ENCODE assay signal across 22 cellular contexts in genomic region chr1:207974146-207974545, GRCh38.
DNase-seq lines count a peak whose midpoint lies in the region; ATAC-seq, FAIRE-seq and TF ChIP-seq lines count a peak whose summit lies in the region.
"Had no signal": no experiment of that assay in that cellular context is flagged by ENCODE, and none has a peak within 500 bp of the region (broad histone marks: within the 10 kb centered on the region; RNA-seq: fewer than 3 reads in every experiment).

No MANE protein-coding gene starts in this region.

- no peak overlapping the region for H2AFZ ChIP-seq in GM12878 (ENCODE audit: control insufficient read depth, low read depth, low read length)
- H2AFZ ChIP-seq: GM23338 had no signal

- H3K4me1 Mint-ChIP-seq in naive thymus-derived CD4-positive, alpha-beta T cell: peaks cover 0 to 1% (median 0%) of the 10 kb centered on the region in 7 donors
- H3K4me1 Mint-ChIP-seq: CD4-positive, alpha-beta memory T cell; GM23338; T-helper 17 cell had no signal

- ATAC-seq in GM12878: peak; percentile 65
- peak; percentile 58 for ATAC-seq in naive thymus-derived CD4-positive, alpha-beta T cell
- ATAC-seq in GM21390 (IDR thresholded peaks at IDR 0.05; ENCODE audit: unreplicated experiment): no peak
- ATAC-seq: GM23338, Right ventricle myocardium inferior, T-helper 17 cell had no signal

- no peak overlapping the region for H3K9ac ChIP-seq in GM12878 (ENCODE audit: control insufficient read depth, insufficient read depth, low read length)

- no peak overlapping the region for H3K27ac ChIP-seq in GM12878 (ENCODE audit: control insufficient read depth, insufficient read depth)
- H3K27ac ChIP-seq in naive thymus-derived CD4-positive, alpha-beta T cell (ENCODE audit: low read depth, low read length): no peak overlapping the region
- H3K27ac ChIP-seq: Peyer's patch had no signal

- H3K27me3 Mint-ChIP-seq in naive thymus-derived CD4-positive, alpha-beta T cell: peaks cover 17 to 53% (median 30%) of the 10 kb centered on the region in 5 donors

- peaks cover 0 to 4% (median 0%) of the 10 kb centered on the region in 5 donors for H3K36me3 Mint-ChIP-seq in naive thymus-derived CD4-positive, alpha-beta T cell
- H3K36me3 Mint-ChIP-seq: CD4-positive, alpha-beta memory T cell had no signal

- no peak for TF ChIP-seq CTCF in GM10248 (IDR thresholded peaks at IDR 0.05; ENCODE audit: control extremely low read depth, extremely low read depth, low read depth, missing control alignments)
- no peak for TF ChIP-seq CTCF in NB4 (IDR thresholded peaks at IDR 0.05; ENCODE audit: low read depth, low read length)
- TF ChIP-seq CTCF in GM12878 (IDR thresholded peaks at IDR 0.05 in 2 of 3, conservative IDR thresholded peaks at IDR 0.05 in 1 of 3; ENCODE audit: control insufficient read depth in 2 of 3, extremely low read depth in 1 of 3, insufficient read depth in 1 of 3, low read depth in 3 of 3, low read length in 3 of 3): no peak

- H4K20me1 ChIP-seq in GM12878 (ENCODE audit: control insufficient read depth, insufficient read depth): no peaks in the 10 kb centered on the region

- 0% methylated on average over 4 of the region's 4 CpGs for WGBS in GM12878 (ENCODE audit: insufficient coverage, insufficient replicate concordance, low lambda C conversion rate, missing lambda C conversion rate)

- H3K4me1 ChIP-seq in GM12878 (ENCODE audit: control insufficient read depth, insufficient read depth, low read length): no peaks in the 10 kb centered on the region
- H3K4me1 ChIP-seq in naive thymus-derived CD4-positive, alpha-beta T cell (ENCODE audit: control insufficient read depth in 2 of 2, insufficient read depth in 2 of 2, low read length in 2 of 2): no peaks in the 10 kb centered on the region
- H3K4me1 ChIP-seq: Peyer's patch had no signal

- no peak for TF ChIP-seq RAD21 in GM12878 (IDR thresholded peaks at IDR 0.05; ENCODE audit: insufficient read depth, low read depth, low read length)

- peaks cover 0 to 3% (median 0%) of the 10 kb centered on the region in 11 donors for H3K9me3 Mint-ChIP-seq in naive thymus-derived CD4-positive, alpha-beta T cell
- H3K9me3 Mint-ChIP-seq: CD4-positive, alpha-beta memory T cell; GM23338 had no signal

- intact Hi-C loops in GM12878 (cut with micrococcal nuclease; ENCODE audit: unreplicated experiment): no loop called here
- intact Hi-C loops in naive thymus-derived CD4-positive, alpha-beta T cell (cut with micrococcal nuclease): no loop called here

- CTCF ChIA-PET in GM10248 (lab: Yijun Ruan, JAX): interaction anchor here (1.0 to 7.7 kb wide), 11 partner anchors 10 to 105 kb away, joined by 3 to 78 read pairs (median 6); no protein-coding TSS in a partner anchor
- CTCF ChIA-PET in GM12878 (lab: Yijun Ruan, JAX): interaction anchor here (0.6 to 1.9 kb wide), 7 partner anchors 11 to 271 kb away, joined by 3 to 10 read pairs (median 4); no protein-coding TSS in a partner anchor
- CTCF ChIA-PET in naive thymus-derived CD4-positive, alpha-beta T cell (lab: Charles Lee): interaction anchor here (0.7 kb wide), 1 partner anchor 10 kb away, joined by 3 read pairs; no protein-coding TSS in a partner anchor

- 0 out of 4 replicates have a peak, but pooled peaks of 1 of the 2 experiments have one; percentile 18 for TF ChIP-seq EP300 in GM12878 (IDR thresholded peaks at IDR 0.05; ENCODE audit: borderline replicate concordance in 1 of 2, control insufficient read depth in 1 of 2, low read depth in 2 of 2, low read length in 2 of 2)

- H3K9me3 ChIP-seq in GM12878 (replicated peaks; ENCODE audit: control insufficient read depth, insufficient read depth, low read length): no peaks in the 10 kb centered on the region
- H3K9me3 ChIP-seq in naive thymus-derived CD4-positive, alpha-beta T cell (ENCODE audit: control insufficient read depth in 2 of 3, low read length in 3 of 3): no peaks in the 10 kb centered on the region
- H3K9me3 ChIP-seq: Peyer's patch had no signal

- peaks cover 0 to 4% of the 10 kb centered on the region in 2 experiments; a peak in 3 of 4 replicates for H3K27me3 ChIP-seq in GM12878 (replicated peaks in 1 of 2; ENCODE audit: control insufficient read depth in 2 of 2, insufficient read depth in 2 of 2, low read length in 1 of 2)
- no peaks in the 10 kb centered on the region for H3K27me3 ChIP-seq in naive thymus-derived CD4-positive, alpha-beta T cell (ENCODE audit: control insufficient read depth in 2 of 2, insufficient read depth in 2 of 2, low read length in 2 of 2)
- H3K27me3 ChIP-seq: Peyer's patch had no signal

- FAIRE-seq in GM12878 (lab: Jason Lieb, UNC) (no peak), urothelium cell line (lab: Jason Lieb, UNC) (no peak)

- in situ Hi-C loops in GM12878 (cut with MboI): no loop called here

- BruUV-seq in GM12878 (replicated peaks; lab: Mats Ljungman, UMichigan): no TSS peak

- no peak overlapping the region for H3K27ac Mint-ChIP-seq in naive thymus-derived CD4-positive, alpha-beta T cell
- H3K27ac Mint-ChIP-seq: CD4-positive, alpha-beta memory T cell; GM23338; T-helper 17 cell had no signal

- RAD21 ChIA-PET in GM12878 (lab: Charles Lee; ENCODE audit: unreplicated experiment): interaction anchor here (0.7 to 2.1 kb wide), 4 partner anchors 10 to 91 kb away, joined by 3 to 9 read pairs (median 6); no protein-coding TSS in a partner anchor

- TF ChIP-seq POLR2A in NB4 (IDR thresholded peaks at IDR 0.05; ENCODE audit: extremely low read depth, insufficient read length) (no peak), GM12878 (IDR thresholded peaks at IDR 0.05; ENCODE audit: low read depth, low read length) (no peak)

- SMC1A ChIA-PET in GM12878 (lab: Charles Lee; ENCODE audit: uncharacterized antibody, unreplicated experiment): interaction anchor here (0.6 to 2.5 kb wide), 8 partner anchors 11 to 271 kb away, joined by 3 to 9 read pairs (median 4); no protein-coding TSS in a partner anchor

- no peak overlapping the region for H3K4me2 ChIP-seq in GM12878 (ENCODE audit: control insufficient read depth, insufficient read depth)
- H3K4me2 ChIP-seq: GM23338 had no signal

- H3K79me2 ChIP-seq in GM12878 (ENCODE audit: control insufficient read depth, insufficient read depth, low read length): no peaks in the 10 kb centered on the region

- peak overlapping the region in 1 of 10 donors; percentile 18 for H3K4me3 Mint-ChIP-seq in naive thymus-derived CD4-positive, alpha-beta T cell
- H3K4me3 Mint-ChIP-seq: CD4-positive, alpha-beta memory T cell; GM23338; T-helper 17 cell had no signal

- DNase-seq in GM10248 (ENCODE audit: extremely low spot score): peak; percentile 27
- peak; percentile 13 for DNase-seq in NB4 (ENCODE audit: low read depth)
- DNase-seq in GM12878 (ENCODE audit: low read depth, low spot score): no peak
- DNase-seq in naive thymus-derived CD4-positive, alpha-beta T cell: no peak
- DNase-seq in NCI-H345 treated with DMSO at 0.1 percent for 48 hours (lab: John Stamatoyannopoulos, UW; ENCODE audit: unreplicated experiment): no peak
- DNase-seq in urothelium cell line (ENCODE audit: low spot score): no peak
- no peak for DNase-seq in NCI-H1436 (lab: John Stamatoyannopoulos, UW)
- DNase-seq: Calu3; CD4-positive, alpha-beta memory T cell; DMS53; KG1; NCI-H1105; NCI-H1694 treated with DMSO at 0.1 percent for 48 hours; NCI-H2107; NCI-H2227 treated with DMSO at 0.1 percent for 48 hours; NCI-H526; NK-92 treated with Interleukin-12 subunit alpha and Interleukin-12 subunit beta, amount 100 ng/mL, for 24 hours; Peyer's patch; T-helper 17 cell had no signal

- POLR2A ChIA-PET in GM10248 (lab: Yijun Ruan, JAX) (interaction anchor here (0.6 kb wide), 1 partner anchor 1815 kb away, joined by 3 read pairs; no protein-coding TSS in a partner anchor), GM12878 (lab: Charles Lee) (interaction anchor here (0.6 kb wide), 2 partner anchors 39 to 96 kb away, joined by 3 read pairs; no protein-coding TSS in a partner anchor)
- POLR2A ChIA-PET in naive thymus-derived CD4-positive, alpha-beta T cell (lab: Charles Lee): no interaction called here

- no peak overlapping the region for H3K4me3 ChIP-seq in NB4 (ENCODE audit: low read depth, low read length)
- H3K4me3 ChIP-seq in GM12878: no peak overlapping the region
- H3K4me3 ChIP-seq in naive thymus-derived CD4-positive, alpha-beta T cell (ENCODE audit: low read length): no peak overlapping the region
- H3K4me3 ChIP-seq: GM23338, Peyer's patch had no signal

- no peaks in the 10 kb centered on the region for H3K36me3 ChIP-seq in GM12878 (ENCODE audit: control insufficient read depth in 2 of 2, insufficient read depth in 2 of 2, low read length in 1 of 2)
- H3K36me3 ChIP-seq in naive thymus-derived CD4-positive, alpha-beta T cell (ENCODE audit: control insufficient read depth in 2 of 3, insufficient read depth in 3 of 3, low read length in 3 of 3): no peaks in the 10 kb centered on the region
- H3K36me3 ChIP-seq: Peyer's patch had no signal

TF ChIP-seq in GM12878, 131 proteins besides CTCF, POLR2A, EP300 and RAD21 (continues in another document):
- TF ChIP-seq USF1 (IDR thresholded peaks at IDR 0.05; ENCODE audit: borderline replicate concordance, extremely low read length, insufficient read depth, low read depth, low read length): no peak
- no peak for TF ChIP-seq SRF (IDR thresholded peaks at IDR 0.05; ENCODE audit: low read depth in 2 of 2, low read length in 2 of 2)
- peak in 1 of 2 experiments; percentile 54; a peak in 2 of 4 replicates for TF ChIP-seq IKZF2 (IDR thresholded peaks at IDR 0.05)
- peak; percentile 37; the same call in 1 of the 2 replicates for TF ChIP-seq MTA2 (IDR thresholded peaks at IDR 0.05; ENCODE audit: low read depth)
- no peak for TF ChIP-seq RFX5 (IDR thresholded peaks at IDR 0.05; ENCODE audit: low read depth, low read length)
- TF ChIP-seq SPI1 (IDR thresholded peaks at IDR 0.05; ENCODE audit: borderline replicate concordance, insufficient read depth, low read depth, low read length): peak; percentile 88
- TF ChIP-seq ATF7 (IDR thresholded peaks at IDR 0.05; ENCODE audit: low read depth): peak; percentile 87
- peak; percentile 87 for TF ChIP-seq ZNF384 (IDR thresholded peaks at IDR 0.05; ENCODE audit: borderline replicate concordance, low read depth, low read length)
- TF ChIP-seq SMAD5 (IDR thresholded peaks at IDR 0.05; ENCODE audit: low read depth): no peak

Comparison
In these comparisons a context has a peak if more than half of its experiments do, and no peak if none do; other contexts are left out.
1. DNase-seq: peak in GM10248 (single experiment) and NB4 (single experiment); none in GM12878 (single experiment), naive thymus-derived CD4-positive, alpha-beta T cell (0 of 9), NCI-H345 treated with DMSO at 0.1 percent for 48 hours (single experiment), urothelium cell line (single experiment) and NCI-H1436 (single experiment).